In genomic region chr4:38675167-38676121, GRCh38 we compare ENCODE assay signal across 8 cellular contexts. TPM values are rescaled to one million over a fixed set of nuclear protein-coding genes. Genes with fewer than 3 reads are reported as not detected.
A peak's percentile ranks its signal among the peaks of the same experiment; 100 is the strongest.
DNase-seq lines count a peak whose midpoint lies in the region; ATAC-seq and TF ChIP-seq lines count a peak whose summit lies in the region.

No MANE protein-coding gene starts in this region.

- H3K9me3 Mint-ChIP-seq in activated T-helper 1 cell treated with anti-CD3 and anti-CD28 coated beads, Interleukin-12 subunit alpha, Interleukin-12 subunit beta, Interleukin-2, Interleukin-4 antibody, amounts not matched to agents 30 ng/mL and 10 ng/mL and 1 ng/mL, durations not matched to agents 14 hours and 24 hours and 36 hours, result no peaks in the 10 kb centered on the region
- H3K9me3 Mint-ChIP-seq in nephron progenitor cell, result peaks cover 14% of the 10 kb centered on the region

- intact Hi-C loops in activated T-helper 1 cell treated with anti-CD3 and anti-CD28 coated beads, Interleukin-12 subunit alpha, Interleukin-12 subunit beta, Interleukin-2, Interleukin-4 antibody, amounts not matched to agents 30 ng/mL and 10 ng/mL and 1 ng/mL, durations not matched to agents 14 hours and 24 hours and 36 hours (cut with micrococcal nuclease), result loop anchor here (1.0 to 5.0 kb wide), 8 partner anchors 10 to 613 kb away; no protein-coding TSS in a partner anchor

- TF ChIP-seq CTCF in AG10803 (conservative IDR thresholded peaks at IDR 0.05; ENCODE audit: low read length) (peak; percentile 96), LNCaP clone FGC (IDR thresholded peaks at IDR 0.05; ENCODE audit: control insufficient read depth, extremely low read depth, insufficient read depth) (peak; percentile 90), fibroblast of mammary gland (conservative IDR thresholded peaks at IDR 0.05; ENCODE audit: control insufficient read depth, insufficient read depth, low read depth, low read length) (peak; percentile 95), nephron progenitor cell (IDR thresholded peaks at IDR 0.05) (peak; percentile 92)

- DNase-seq in AG10803 (ENCODE audit: low read depth) (peak; percentile 78), LNCaP clone FGC (ENCODE audit: low read depth) (peak; percentile 52), RKO (ENCODE audit: low spot score) (peak; percentile 76), fibroblast of mammary gland (ENCODE audit: low read depth) (peak; percentile 88), nephron progenitor cell (peak; percentile 88)
- DNase-seq in activated T-helper 1 cell treated with anti-CD3 and anti-CD28 coated beads, Interleukin-12 subunit alpha, Interleukin-12 subunit beta, Interleukin-2, Interleukin-4 antibody, amounts not matched to agents 30 ng/mL and 10 ng/mL and 1 ng/mL, durations not matched to agents 14 hours and 24 hours and 36 hours (ENCODE audit: low spot score), result peak; percentile 69
- peak; percentile 86 for DNase-seq in stimulated activated naive CD8-positive, alpha-beta T cell treated with anti-CD3 and anti-CD28 coated beads, Interleukin-15, Interleukin-2, amounts not matched to agents 100 U/mL and 50 U/mL, for 24 hours

- peak; percentile 38 for ATAC-seq in GM19452 (IDR thresholded peaks at IDR 0.05; ENCODE audit: unreplicated experiment)
- peak; percentile 62 for ATAC-seq in stimulated activated naive CD8-positive, alpha-beta T cell treated with anti-CD3 and anti-CD28 coated beads, Interleukin-15, Interleukin-2, amounts not matched to agents 100 U/mL and 50 U/mL, for 24 hours

- H3K27me3 Mint-ChIP-seq in activated T-helper 1 cell treated with anti-CD3 and anti-CD28 coated beads, Interleukin-12 subunit alpha, Interleukin-12 subunit beta, Interleukin-2, Interleukin-4 antibody, amounts not matched to agents 30 ng/mL and 10 ng/mL and 1 ng/mL, durations not matched to agents 14 hours and 24 hours and 36 hours (ENCODE audit: insufficient read depth), result no peaks in the 10 kb centered on the region
- no peaks in the 10 kb centered on the region for H3K27me3 Mint-ChIP-seq in nephron progenitor cell (ENCODE audit: low read depth, poor library complexity)

- no peak overlapping the region for H3K27ac Mint-ChIP-seq in activated T-helper 1 cell treated with anti-CD3 and anti-CD28 coated beads, Interleukin-12 subunit alpha, Interleukin-12 subunit beta, Interleukin-2, Interleukin-4 antibody, amounts not matched to agents 30 ng/mL and 10 ng/mL and 1 ng/mL, durations not matched to agents 14 hours and 24 hours and 36 hours
- H3K27ac Mint-ChIP-seq in nephron progenitor cell, result peak overlapping the region; percentile 98

- no peak overlapping the region for H3K4me3 Mint-ChIP-seq in activated T-helper 1 cell treated with anti-CD3 and anti-CD28 coated beads, Interleukin-12 subunit alpha, Interleukin-12 subunit beta, Interleukin-2, Interleukin-4 antibody, amounts not matched to agents 30 ng/mL and 10 ng/mL and 1 ng/mL, durations not matched to agents 14 hours and 24 hours and 36 hours
- H3K4me3 Mint-ChIP-seq in nephron progenitor cell, result peak overlapping the region; percentile 75

- peaks cover 66% of the 10 kb centered on the region for H3K4me1 Mint-ChIP-seq in activated T-helper 1 cell treated with anti-CD3 and anti-CD28 coated beads, Interleukin-12 subunit alpha, Interleukin-12 subunit beta, Interleukin-2, Interleukin-4 antibody, amounts not matched to agents 30 ng/mL and 10 ng/mL and 1 ng/mL, durations not matched to agents 14 hours and 24 hours and 36 hours (ENCODE audit: low read depth)
- H3K4me1 Mint-ChIP-seq in nephron progenitor cell, result peaks cover 90% of the 10 kb centered on the region

- peaks cover 7% of the 10 kb centered on the region for H3K36me3 Mint-ChIP-seq in activated T-helper 1 cell treated with anti-CD3 and anti-CD28 coated beads, Interleukin-12 subunit alpha, Interleukin-12 subunit beta, Interleukin-2, Interleukin-4 antibody, amounts not matched to agents 30 ng/mL and 10 ng/mL and 1 ng/mL, durations not matched to agents 14 hours and 24 hours and 36 hours (ENCODE audit: low read depth)
- peaks cover 37% of the 10 kb centered on the region for H3K36me3 Mint-ChIP-seq in nephron progenitor cell (ENCODE audit: low read depth)

- H3K4me3 ChIP-seq in AG10803 (ENCODE audit: low read length) (no peak overlapping the region), LNCaP clone FGC (ENCODE audit: low read depth, low read length) (no peak overlapping the region), fibroblast of mammary gland (ENCODE audit: control insufficient read depth, low read depth, low read length) (no peak overlapping the region)

RNA-seq across cellular contexts. Expression of gene KLF3, which starts 11.4 kb away (rescaled TPM):
- total RNA-seq in activated T-helper 1 cell treated with anti-CD3 and anti-CD28 coated beads, Interleukin-12 subunit alpha, Interleukin-12 subunit beta, Interleukin-2, Interleukin-4 antibody, amounts not matched to agents 30 ng/mL and 10 ng/mL and 1 ng/mL, durations not matched to agents 14 hours and 24 hours and 36 hours, result 1.8 and 1.9 TPM in 2 replicates
